In genomic region chr7:123798527-123799188, GRCh38 we compare ENCODE assay signal across 16 cellular contexts. TPM values are rescaled to one million over a fixed set of nuclear protein-coding genes. Genes with fewer than 3 reads are reported as not detected.
A peak's percentile ranks its signal among the peaks of the same experiment; 100 is the strongest.
DNase-seq lines count a peak whose midpoint lies in the region; ATAC-seq and TF ChIP-seq lines count a peak whose summit lies in the region.
"Had no signal": no experiment of that assay in that cellular context is flagged by ENCODE, and none has a peak within 500 bp of the region (broad histone marks: within the 10 kb centered on the region; RNA-seq: fewer than 3 reads in every experiment).

No MANE protein-coding gene starts in this region.

- peaks cover 11% of the 10 kb centered on the region; the same call in 2 of the 3 replicates for H3K9me3 Mint-ChIP-seq in GM23338

- intact Hi-C loops in PC-3 (cut with micrococcal nuclease) (loop anchor here (1.0 to 5.0 kb wide), 11 partner anchors 25 to 354 kb away; partner anchors contain the start of gene WASL), psoas muscle (cut with DNase I) (loop anchor here in 1 of 2 donors (5.0 kb wide), 1 partner anchor 69 kb away; no protein-coding TSS in a partner anchor)

- H3K27me3 ChIP-seq in GM23338 (ENCODE audit: insufficient read depth) (no peaks in the 10 kb centered on the region), PC-3 (ENCODE audit: low read length) (no peaks in the 10 kb centered on the region), fibroblast of lung (ENCODE audit: control insufficient read depth, insufficient read depth, low read length) (no peaks in the 10 kb centered on the region), psoas muscle (ENCODE audit: insufficient read depth in 3 of 3, low read length in 2 of 3) (no peaks in the 10 kb centered on the region)
- H3K27me3 ChIP-seq: BE2C had no signal

- no peak for DNase-seq in GM23338 (ENCODE audit: low spot score)
- DNase-seq in PC-3, result peak; percentile 23
- DNase-seq in fibroblast of lung (ENCODE audit: low read depth in 2 of 2), result peak; percentile 3
- DNase-seq in psoas muscle, result no peak
- DNase-seq in AG08396 (ENCODE audit: low spot score), result no peak
- no peak for DNase-seq in activated CD8-positive, alpha-beta memory T cell treated with anti-CD3 and anti-CD28 coated beads, Interleukin-2, amount 50 U/mL, for 4 hours
- no peak for DNase-seq in D341Med (ENCODE audit: low spot score)
- DNase-seq: activated gamma-delta T cell; BE2C; stimulated activated CD4-positive, alpha-beta T cell treated with anti-CD3 and anti-CD28 coated beads, Interleukin-2, amount 100 ng/mL, for 24 hours; T1000 had no signal

- no peaks in the 10 kb centered on the region for H3K9me2 ChIP-seq in GM23338 (ENCODE audit: insufficient read depth)
- no peaks in the 10 kb centered on the region for H3K9me2 ChIP-seq in PC-3 (replicated peaks; ENCODE audit: low read length)

- H3K79me2 ChIP-seq in GM23338 (replicated peaks; ENCODE audit: insufficient read depth) (no peaks in the 10 kb centered on the region), PC-3 (ENCODE audit: low read length) (no peaks in the 10 kb centered on the region), fibroblast of lung (ENCODE audit: control insufficient read depth, insufficient read depth, low read length) (no peaks in the 10 kb centered on the region)

- POLR2A ChIA-PET in PC-3 (lab: Charles Lee; ENCODE audit: unreplicated experiment), result interaction anchor here (0.6 to 1.0 kb wide), 2 partner anchors 25 to 51 kb away, joined by 3 to 8 read pairs; no protein-coding TSS in a partner anchor

- H2AFZ ChIP-seq in GM23338, result no peak overlapping the region; the same call in 1 of the 2 replicates
- peak overlapping the region; percentile 52; the same call in 1 of the 2 replicates for H2AFZ ChIP-seq in PC-3 (ENCODE audit: low read length)
- no peak overlapping the region for H2AFZ ChIP-seq in fibroblast of lung (ENCODE audit: low read length)

- H3K27ac ChIP-seq in GM23338 (ENCODE audit: low read depth) (peak overlapping the region; percentile 29), PC-3 (ENCODE audit: low read length) (0 out of 2 replicates have a peak overlapping the region, but pooled peaks have one; percentile 8), fibroblast of lung (ENCODE audit: insufficient read depth, low read length) (no peak overlapping the region), psoas muscle (peak overlapping the region; percentile 43)
- H3K27ac ChIP-seq: HL-60 had no signal

- no peaks in the 10 kb centered on the region; the same call in 1 of the 2 replicates for H3F3A ChIP-seq in GM23338 (replicated peaks; ENCODE audit: low read depth)
- H3F3A ChIP-seq in PC-3 (ENCODE audit: low read length, unreplicated experiment), result no peaks in the 10 kb centered on the region

- peak overlapping the region; percentile 16 for H3K27ac Mint-ChIP-seq in GM23338

- H3K4me2 ChIP-seq in GM23338 (peak overlapping the region; percentile 5), PC-3 (ENCODE audit: low read length) (peak overlapping the region; percentile 57), fibroblast of lung (ENCODE audit: extremely low read depth, insufficient read depth, low read length) (no peak overlapping the region)

- no peaks in the 10 kb centered on the region for H3K27me3 Mint-ChIP-seq in GM23338 (ENCODE audit: insufficient read depth, low read depth, poor library complexity)

- H3K4me3 Mint-ChIP-seq in GM23338, result no peak overlapping the region
- H3K4me3 Mint-ChIP-seq: brain had no signal

- TF ChIP-seq CTCF in GM23338 (conservative IDR thresholded peaks at IDR 0.05; ENCODE audit: low read depth in 2 of 2), result no peak
- no peak for TF ChIP-seq CTCF in PC-3 (conservative IDR thresholded peaks at IDR 0.05; ENCODE audit: low read depth, low read length)
- no peak for TF ChIP-seq CTCF in fibroblast of lung (conservative IDR thresholded peaks at IDR 0.05 in 1 of 2, IDR thresholded peaks at IDR 0.05 in 1 of 2; ENCODE audit: low read depth in 1 of 2, low read length in 2 of 2)
- TF ChIP-seq CTCF in psoas muscle (IDR thresholded peaks at IDR 0.05), result no peak

- H3K4me1 Mint-ChIP-seq in GM23338, result peaks cover 19% of the 10 kb centered on the region

- BruUV-seq in PC-3 (replicated peaks; lab: Mats Ljungman, UMichigan), result no TSS peak

- H3K36me3 ChIP-seq in GM23338 (ENCODE audit: insufficient read depth) (no peaks in the 10 kb centered on the region), PC-3 (ENCODE audit: low read depth, low read length) (no peaks in the 10 kb centered on the region), fibroblast of lung (ENCODE audit: control insufficient read depth, insufficient read depth, low read length) (no peaks in the 10 kb centered on the region), psoas muscle (ENCODE audit: insufficient read depth in 1 of 2, low read depth in 1 of 2) (no peaks in the 10 kb centered on the region)
- H3K36me3 ChIP-seq: BE2C had no signal

- ATAC-seq in GM23338, result peak; percentile 43
- peak; percentile 33 for ATAC-seq in PC-3
- peak; percentile 18 to 37 (median 32) for ATAC-seq in psoas muscle
- ATAC-seq in HG03521 (IDR thresholded peaks at IDR 0.05; ENCODE audit: unreplicated experiment), result no peak

- H4K20me1 ChIP-seq in GM23338 (replicated peaks; ENCODE audit: insufficient read depth) (no peaks in the 10 kb centered on the region), PC-3 (ENCODE audit: low read length) (no peaks in the 10 kb centered on the region), fibroblast of lung (ENCODE audit: control insufficient read depth, extremely low read depth, insufficient read depth, low read length) (no peaks in the 10 kb centered on the region)

- no peaks in the 10 kb centered on the region for H3K9me3 ChIP-seq in PC-3 (ENCODE audit: low read length)
- no peaks in the 10 kb centered on the region for H3K9me3 ChIP-seq in fibroblast of lung (ENCODE audit: control insufficient read depth, insufficient read depth, low read depth, low read length)
- H3K9me3 ChIP-seq in psoas muscle, result no peaks in the 10 kb centered on the region
- H3K9me3 ChIP-seq: BE2C had no signal

- H3K4me3 ChIP-seq in GM23338 (no peak overlapping the region), PC-3 (ENCODE audit: low read length) (peak overlapping the region; percentile 35; the same call in 1 of the 2 replicates), fibroblast of lung (replicated peaks in 1 of 4; ENCODE audit: control extremely low read depth in 1 of 4, insufficient read depth in 1 of 4, low read depth in 3 of 4, low read length in 4 of 4) (no peak overlapping the region), psoas muscle (no peak overlapping the region)

- H3K4me1 ChIP-seq in GM23338 (ENCODE audit: insufficient read depth), result peaks cover 8% of the 10 kb centered on the region
- H3K4me1 ChIP-seq in PC-3 (ENCODE audit: insufficient read depth, low read length), result peaks cover 19% of the 10 kb centered on the region
- H3K4me1 ChIP-seq in fibroblast of lung (ENCODE audit: control insufficient read depth, extremely low read depth, insufficient read depth, low read length), result no peaks in the 10 kb centered on the region
- H3K4me1 ChIP-seq in psoas muscle, result peaks cover 11% of the 10 kb centered on the region
- H3K4me1 ChIP-seq: BE2C had no signal

- H3K9ac ChIP-seq in PC-3 (ENCODE audit: low read length) (no peak overlapping the region), fibroblast of lung (ENCODE audit: insufficient read depth, low read length) (no peak overlapping the region)

- 0 out of 3 replicates have a peak, but pooled peaks cover 4% of the 10 kb centered on the region for H3K36me3 Mint-ChIP-seq in GM23338 (ENCODE audit: low read depth)
- H3K36me3 Mint-ChIP-seq: brain had no signal

- WGBS in psoas muscle, 3 donors, result 43 to 75% (median 44%) methylated on average over 6 of the region's 6 CpGs

- CTCF ChIA-PET in PC-3 (lab: Charles Lee), result interaction anchor here (0.6 to 2.5 kb wide), 13 partner anchors 17 to 188 kb away, joined by 3 to 14 read pairs (median 7); partner anchors contain the start of gene WASL

TF ChIP-seq in GM23338, 12 proteins besides CTCF, POLR2A, EP300 and RAD21 (continues in another document):
- no peak for TF ChIP-seq ZNF114 (CRISPR knock-in tag; IDR thresholded peaks at IDR 0.05)
- TF ChIP-seq JUNB (IDR thresholded peaks at IDR 0.05; ENCODE audit: unreplicated experiment), result no peak
- TF ChIP-seq EZH2phosphoT487 (IDR thresholded peaks at IDR 0.05; ENCODE audit: unreplicated experiment), result no peak
- TF ChIP-seq STAT1 (IDR thresholded peaks at IDR 0.05; ENCODE audit: unreplicated experiment), result no peak
- no peak for TF ChIP-seq ZNF331 (CRISPR knock-in tag; IDR thresholded peaks at IDR 0.05; ENCODE audit: low read depth)
- TF ChIP-seq EZH2 (IDR thresholded peaks at IDR 0.05; ENCODE audit: low read depth, unreplicated experiment), result no peak
- TF ChIP-seq NANOG (IDR thresholded peaks at IDR 0.05; ENCODE audit: borderline replicate concordance), result no peak

RNA-seq across cellular contexts. Expression of gene HYAL4, which starts 46.3 kb away (rescaled TPM):
- not detected in 2 replicates for total RNA-seq in GM23338 (2014; rRNA removed; shearing (Covaris generic))
- not detected in 2 replicates for polyA plus RNA-seq in GM23338 (2016; fragmentation: Nextera tagmentation; extraction: Ambion mirVana)
- total RNA-seq in PC-3 (2014; rRNA removed), result 0.26 and 0.98 TPM in 2 replicates
- total RNA-seq in fibroblast of lung, result not detected in 2 replicates
- polyA plus RNA-seq in fibroblast of lung, result not detected in 2 replicates
- polyA plus RNA-seq in fibroblast of lung (2012), result not detected in 2 replicates
- not detected in 2 replicates for polyA minus RNA-seq in fibroblast of lung (ENCODE audit: low replicate concordance)
- total RNA-seq in psoas muscle, result 1 to 10 TPM in 3 of 4 donors, under 1 TPM in 1; 0.19 to 3.2 (median 2.4) TPM
- 1 to 10 TPM in 1 of 3 donors, under 1 TPM in 1, not detected in 1; 0.13 to 1.7 TPM for polyA plus RNA-seq in psoas muscle
- total RNA-seq: liver, osteocyte had no signal
- polyA plus RNA-seq: liver had no signal

RNA-seq across cellular contexts. Expression of gene WASL, which starts 49.9 kb away (rescaled TPM):
- 45.3 and 57.0 TPM in 2 replicates for total RNA-seq in GM23338 (2014; rRNA removed; shearing (Covaris generic))
- 35.6 and 36.4 TPM in 2 replicates for polyA plus RNA-seq in GM23338 (2016; fragmentation: Nextera tagmentation; extraction: Ambion mirVana)
- total RNA-seq in PC-3 (2014; rRNA removed), result 8.5 and 10.9 TPM in 2 replicates
- total RNA-seq in fibroblast of lung, result 12.1 and 15.4 TPM in 2 replicates
- 18.0 and 21.0 TPM in 2 replicates for polyA plus RNA-seq in fibroblast of lung
- 16.9 and 22.4 TPM in 2 replicates for polyA plus RNA-seq in fibroblast of lung (2012)
- polyA minus RNA-seq in fibroblast of lung (ENCODE audit: low replicate concordance), result 2.5 and 4.2 TPM in 2 replicates
- 10 to 100 TPM; 28.9 to 37.8 (median 33.8) TPM for total RNA-seq in psoas muscle
- polyA plus RNA-seq in psoas muscle, result 10 to 100 TPM; 17.6 to 33.9 (median 18.4) TPM

Comparison
In these comparisons a context has a peak if more than half of its experiments do, and no peak if none do; other contexts are left out.
1. DNase-seq: peak in PC-3 (single experiment) and fibroblast of lung (2 of 2); none in GM23338 (single experiment), psoas muscle (0 of 2), AG08396 (single experiment), activated CD8-positive, alpha-beta memory T cell treated with anti-CD3 and anti-CD28 coated beads, Interleukin-2, amount 50 U/mL, for 4 hours (single experiment) and D341Med (single experiment).